Comparison of ENCODE assay signal across 8 cellular contexts in the genomic region with DNA sequence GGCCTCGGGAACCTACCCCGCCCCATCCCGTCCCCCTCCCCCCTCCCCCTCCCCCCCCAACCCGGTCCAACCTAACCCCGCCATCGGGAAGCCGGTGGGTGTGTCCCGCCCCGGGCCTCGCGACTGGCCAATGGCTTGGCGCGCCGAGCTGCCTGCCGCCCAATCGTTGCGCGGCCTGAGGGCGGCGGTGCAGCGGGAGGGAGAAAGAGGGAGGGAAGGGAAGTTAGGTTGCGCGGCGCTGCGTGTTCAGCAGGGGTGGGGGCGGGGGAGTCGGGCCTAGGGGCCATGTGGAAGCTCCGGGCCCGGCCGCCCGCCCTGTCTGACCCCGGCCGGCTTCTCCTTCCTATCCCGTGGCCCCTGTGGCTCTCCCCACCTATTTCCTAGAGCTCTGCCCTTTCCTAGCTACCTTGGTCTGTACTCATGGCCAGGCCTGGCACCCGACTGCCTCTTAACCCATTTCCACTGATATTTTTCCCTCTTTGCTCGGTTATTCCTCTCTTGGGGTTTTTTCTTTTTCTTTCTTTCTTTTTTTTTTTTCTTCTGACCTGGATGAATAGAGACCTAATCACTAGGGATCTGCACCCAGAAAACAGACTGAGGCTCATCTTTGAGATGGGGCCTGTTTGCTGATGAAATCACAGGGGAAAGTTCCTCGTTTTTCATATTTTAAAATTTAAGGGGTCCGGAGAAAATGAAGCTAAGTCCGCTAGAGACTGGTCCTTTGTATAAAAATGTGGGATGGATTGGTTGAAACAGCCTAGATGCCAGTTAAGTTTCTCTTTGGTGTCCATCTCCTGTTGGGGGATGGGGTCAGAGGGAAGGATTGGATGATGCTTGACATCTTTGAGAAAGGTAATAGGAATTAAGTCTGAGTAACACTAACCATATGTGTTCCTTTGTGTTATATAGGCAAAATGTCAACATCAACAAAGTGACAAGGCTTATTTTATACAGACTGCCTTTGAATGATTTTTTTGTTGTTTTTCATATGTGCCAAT. TPM values are rescaled to one million over a fixed set of nuclear protein-coding genes. Genes with fewer than 3 reads are reported as not detected.
DNase-seq lines count a peak whose midpoint lies in the region; ATAC-seq and TF ChIP-seq lines count a peak whose summit lies in the region.

No MANE protein-coding gene starts in this region.

- peak overlapping the region; percentile 84 to 93 for H3K4me3 ChIP-seq in left lung

- H3K4me1 ChIP-seq in left lung: peaks cover 20 to 81% of the 10 kb centered on the region in 2 donors

- ATAC-seq in HG03469 (IDR thresholded peaks at IDR 0.05; ENCODE audit: unreplicated experiment) (peak; percentile 45), left lung (peak; percentile 77)

- no peaks in the 10 kb centered on the region for H3K27me3 ChIP-seq in left lung

- H3K9me3 ChIP-seq in left lung: no peaks in the 10 kb centered on the region

- peak; percentile 97 for DNase-seq in AG20443 (ENCODE audit: low spot score)
- DNase-seq in GM19238 (ENCODE audit: insufficient read length, low spot score): peak; percentile 82
- peak; percentile 93 to 99 for DNase-seq in NCI-H526 (lab: John Stamatoyannopoulos, UW)
- peak; percentile 88 for DNase-seq in activated CD4-positive, alpha-beta T cell treated with anti-CD3 and anti-CD28 coated beads, Interleukin-2, amount 50 U/mL, for 1 hour
- DNase-seq in dedifferentiated amniotic fluid mesenchymal stem cell (ENCODE audit: extremely low spot score): peak; percentile 93
- peak; percentile 97 to 98 for DNase-seq in left lung
- peak; percentile 95 to 96 for DNase-seq in stimulated activated CD4-positive, alpha-beta T cell treated with anti-CD3 and anti-CD28 coated beads, Interleukin-2, amount 100 ng/mL, for 24 hours

- intact Hi-C loops in left lung (cut with DNase I): no loop called here

- no peak for TF ChIP-seq CTCF in left lung (IDR thresholded peaks at IDR 0.05)

- H3K27ac ChIP-seq in left lung: peak overlapping the region; percentile 87 to 93

- peaks cover 0 to 46% of the 10 kb centered on the region in 2 donors for H3K36me3 ChIP-seq in left lung

RNA-seq across cellular contexts. Expression of gene KPNB1, which starts 1.1 kb away (rescaled TPM):
- 100 to 1,000 TPM; 195 to 305 TPM for total RNA-seq in left lung

RNA-seq across cellular contexts. Expression of gene TBKBP1, which starts 43.1 kb away (rescaled TPM):
- 10 to 100 TPM; 10.6 to 14.2 TPM for total RNA-seq in left lung

Comparison
In these comparisons a context has a peak if more than half of its experiments do, and no peak if none do; other contexts are left out.
1. Peak in every context shown above with its lines: DNase-seq, ATAC-seq, H3K4me3 ChIP-seq and H3K27ac ChIP-seq.